ENCODE assay signal across 12 cellular contexts in the genomic region with DNA sequence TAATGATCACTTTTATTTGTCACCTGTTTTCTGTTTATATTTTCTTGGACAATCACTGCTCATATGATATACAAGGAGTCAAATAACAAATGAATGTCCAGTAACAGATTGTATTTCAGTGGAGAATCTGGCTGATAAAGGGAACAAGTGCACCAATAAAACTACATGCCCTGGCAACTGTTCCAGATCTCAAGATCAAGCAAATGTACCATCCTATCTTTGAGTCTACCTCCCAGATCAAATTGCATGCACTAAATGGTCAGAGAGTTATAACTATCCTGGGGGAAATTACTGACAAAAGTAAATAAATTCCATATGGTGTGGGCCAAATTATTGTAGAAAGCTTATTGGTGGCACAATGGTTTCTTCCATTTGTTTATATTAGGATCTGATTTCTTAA.
"Had no signal": no experiment of that assay in that cellular context is flagged by ENCODE, and none has a peak within 500 bp of the region (broad histone marks: within the 10 kb centered on the region; RNA-seq: fewer than 3 reads in every experiment).

No MANE protein-coding gene starts in this region.

- DNase-seq: activated CD4-positive, alpha-beta T cell treated with anti-CD3 and anti-CD28 coated beads for 48 hours; activated CD8-positive, alpha-beta memory T cell treated with anti-CD3 and anti-CD28 coated beads, Interleukin-2, amount 50 U/mL, for 48 hours; activated gamma-delta T cell treated with Interleukin-2 at 50 U/mL for 16 hours; amniotic stem cell; central memory CD4-positive, alpha-beta T cell; colonic mucosa; esophagus squamous epithelium; posterior cingulate gyrus; retina; stimulated activated CD4-positive, alpha-beta T cell treated with anti-CD3 and anti-CD28 coated beads, Interleukin-12 subunit alpha, Interleukin-12 subunit beta, amount 100 ng/mL, for 4 hours; stimulated activated CD4-positive, alpha-beta T cell treated with anti-CD3 and anti-CD28 coated beads, Interleukin-2, amount 100 ng/mL, for 24 hours; thyroid gland had no signal
